Comparison of ENCODE assay signal across 8 cellular contexts in the genomic region with DNA sequence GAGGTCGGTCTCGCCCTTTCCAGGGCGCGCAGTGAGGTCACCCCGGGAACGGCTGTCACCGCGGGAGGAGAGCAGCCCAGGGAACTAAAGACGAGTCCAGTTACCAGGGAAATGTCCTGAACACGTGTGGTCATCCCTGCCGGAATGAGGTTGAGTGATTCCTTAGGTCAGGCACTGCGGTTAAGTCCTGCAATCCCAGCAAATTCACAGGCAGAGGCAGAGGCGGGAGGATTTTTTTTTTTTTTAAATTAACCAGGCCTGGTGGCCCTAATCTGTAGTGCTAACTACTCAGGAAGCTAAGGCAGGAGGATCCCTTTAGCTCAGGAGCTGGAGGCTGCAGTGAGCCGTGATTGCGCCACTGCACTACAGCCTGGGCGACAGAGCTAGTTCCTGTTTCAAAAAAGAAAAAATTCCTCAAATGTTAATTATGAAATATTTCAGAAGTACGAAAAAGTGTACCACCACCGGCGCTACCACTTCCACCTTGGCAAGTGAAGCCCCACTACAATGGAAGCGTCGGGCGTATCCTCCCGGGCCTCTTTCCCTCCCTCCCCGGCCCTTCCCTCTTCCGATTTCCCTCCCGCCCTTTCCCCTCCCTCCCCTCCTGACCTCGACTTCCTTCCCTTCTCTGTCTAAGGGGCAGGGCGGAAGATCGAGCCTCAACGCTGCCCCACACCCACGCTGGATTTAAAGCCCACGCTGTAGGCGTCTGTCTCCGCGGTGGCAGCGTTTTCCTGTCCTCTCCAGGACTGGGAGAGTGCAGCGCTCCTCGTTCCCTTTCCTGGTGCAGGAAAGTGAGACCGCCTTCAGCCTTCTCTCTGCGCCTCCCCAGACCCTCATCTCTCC. TPM values are rescaled to one million over a fixed set of nuclear protein-coding genes. Genes with fewer than 3 reads are reported as not detected.
DNase-seq lines count a peak whose midpoint lies in the region; ATAC-seq, FAIRE-seq and TF ChIP-seq lines count a peak whose summit lies in the region.

No MANE protein-coding gene starts in this region.

- H4K20me1 ChIP-seq in astrocyte (ENCODE audit: insufficient read depth, low read length), result no peaks in the 10 kb centered on the region
- H4K20me1 ChIP-seq in Karpas-422 (ENCODE audit: insufficient read depth, low read depth, low read length), result no peaks in the 10 kb centered on the region

- H3K9me3 ChIP-seq in NT2/D1 (ENCODE audit: insufficient read depth, low read length) (peaks cover 5% of the 10 kb centered on the region; the same call in 1 of the 2 replicates), astrocyte (ENCODE audit: insufficient read depth, low read depth, low read length) (no peaks in the 10 kb centered on the region), Karpas-422 (ENCODE audit: low read length) (peaks cover 17% of the 10 kb centered on the region)

- H3K27me3 Mint-ChIP-seq in astrocyte (ENCODE audit: low read depth, unreplicated experiment), result peaks cover 46% of the 10 kb centered on the region

- no peaks in the 10 kb centered on the region for H3K9me2 ChIP-seq in Karpas-422 (replicated peaks; ENCODE audit: insufficient read depth, low read length)

- no peak for ATAC-seq in HG03025 (IDR thresholded peaks at IDR 0.05; ENCODE audit: low FRiP score, unreplicated experiment)

- H3K27ac ChIP-seq in astrocyte (ENCODE audit: low read depth, low read length) (no peak overlapping the region), Karpas-422 (ENCODE audit: low read length) (no peak overlapping the region)

- H3K4me1 ChIP-seq in NT2/D1 (ENCODE audit: insufficient read depth, insufficient read length) (no peaks in the 10 kb centered on the region), astrocyte (ENCODE audit: insufficient read depth, low read length) (peaks cover 12% of the 10 kb centered on the region), Karpas-422 (ENCODE audit: low read length) (peaks cover 10% of the 10 kb centered on the region)

- H3K79me2 ChIP-seq in astrocyte (ENCODE audit: insufficient read depth, low read length) (no peaks in the 10 kb centered on the region), Karpas-422 (ENCODE audit: low read length) (no peaks in the 10 kb centered on the region)

- H3K4me1 Mint-ChIP-seq in astrocyte (ENCODE audit: low read depth, unreplicated experiment), result peaks cover 4% of the 10 kb centered on the region

- H3K4me2 ChIP-seq in astrocyte (ENCODE audit: low read length) (peak overlapping the region; percentile 82), Karpas-422 (ENCODE audit: low read depth, low read length, poor library complexity, severe bottlenecking) (no peak overlapping the region)

- peak overlapping the region; percentile 36 for H3K4me3 ChIP-seq in NT2/D1 (ENCODE audit: insufficient read length, low read depth)
- peak overlapping the region; percentile 7 for H3K4me3 ChIP-seq in astrocyte (ENCODE audit: insufficient read depth, low read depth, low read length)
- no peak overlapping the region for H3K4me3 ChIP-seq in Karpas-422 (ENCODE audit: low read length)

- H3K36me3 ChIP-seq in NT2/D1 (ENCODE audit: insufficient read depth, insufficient read length, low read length), result no peaks in the 10 kb centered on the region
- H3K36me3 ChIP-seq in astrocyte (ENCODE audit: insufficient read depth, low read length), result no peaks in the 10 kb centered on the region
- no peaks in the 10 kb centered on the region for H3K36me3 ChIP-seq in Karpas-422 (ENCODE audit: insufficient read depth, low read length)

- no peaks in the 10 kb centered on the region for H3K9me3 Mint-ChIP-seq in astrocyte (ENCODE audit: unreplicated experiment)

- DNase-seq in EL, result peak; percentile 69
- DNase-seq in NT2/D1 (ENCODE audit: low read depth, low spot score), result no peak
- peak; percentile 29 for DNase-seq in astrocyte (ENCODE audit: low read depth)
- DNase-seq in hepatic stellate cell (ENCODE audit: low spot score), result peak; percentile 47
- DNase-seq in putamen (ENCODE audit: low spot score), result peak; percentile 38
- DNase-seq in Karpas-422, result no peak
- no peak for DNase-seq in NCI-H1436 (lab: John Stamatoyannopoulos, UW)

- FAIRE-seq in astrocyte (lab: Jason Lieb, UNC), result no peak

- H3K27ac Mint-ChIP-seq in astrocyte (ENCODE audit: unreplicated experiment), result peak overlapping the region; percentile 75

- no peak for TF ChIP-seq CTCF in astrocyte (IDR thresholded peaks at IDR 0.05; ENCODE audit: insufficient read depth, low read depth, low read length)

- H3K9ac ChIP-seq in NT2/D1 (ENCODE audit: insufficient read length, low read depth) (peak overlapping the region; percentile 74), astrocyte (ENCODE audit: low read length) (no peak overlapping the region), Karpas-422 (ENCODE audit: low read length) (no peak overlapping the region)

- H2AFZ ChIP-seq in astrocyte (ENCODE audit: low read depth, low read length), result peak overlapping the region; percentile 77
- H2AFZ ChIP-seq in Karpas-422 (ENCODE audit: low read length), result no peak overlapping the region

- peaks cover 33% of the 10 kb centered on the region for H3K27me3 ChIP-seq in NT2/D1 (ENCODE audit: insufficient read depth, insufficient read length)
- H3K27me3 ChIP-seq in astrocyte (ENCODE audit: insufficient read depth, low read length), result peaks cover 26% of the 10 kb centered on the region
- no peaks in the 10 kb centered on the region; the same call in 1 of the 2 replicates for H3K27me3 ChIP-seq in Karpas-422 (ENCODE audit: low read length)

- no peaks in the 10 kb centered on the region for H3K36me3 Mint-ChIP-seq in astrocyte (ENCODE audit: low read depth, unreplicated experiment)

- H3K4me3 Mint-ChIP-seq in astrocyte (ENCODE audit: unreplicated experiment), result peak overlapping the region; percentile 82

RNA-seq across cellular contexts. Expression of gene SLFN11, which starts 27.3 kb away (rescaled TPM):
- 0.25 and 0.75 TPM in 2 replicates for total RNA-seq in astrocyte
- total RNA-seq in Karpas-422 (2014; rRNA removed; shearing (Covaris generic); ENCODE audit: low replicate concordance), result not detected in 2 replicates

Comparison
In these comparisons a context has a peak if more than half of its experiments do, and no peak if none do; other contexts are left out.
1. DNase-seq: peak in EL (single experiment), astrocyte (single experiment), hepatic stellate cell (single experiment) and putamen (single experiment); none in NT2/D1 (single experiment), Karpas-422 (single experiment) and NCI-H1436 (single experiment).